9 cellular contexts compared by ENCODE assay signal in genomic region chr20:58894652-58895051, GRCh38. TPM values are rescaled to one million over a fixed set of nuclear protein-coding genes. Genes with fewer than 3 reads are reported as not detected.
DNase-seq lines count a peak whose midpoint lies in the region; ATAC-seq and TF ChIP-seq lines count a peak whose summit lies in the region.
"Had no signal": no experiment of that assay in that cellular context is flagged by ENCODE, and none has a peak within 500 bp of the region (broad histone marks: within the 10 kb centered on the region; RNA-seq: fewer than 3 reads in every experiment).

No MANE protein-coding gene starts in this region.

- peak overlapping the region; percentile 67 for H3K27ac Mint-ChIP-seq in osteocyte (ENCODE audit: unreplicated experiment)

- no peaks in the 10 kb centered on the region for H3K27me3 Mint-ChIP-seq in osteocyte (ENCODE audit: unreplicated experiment)

- H3K36me3 ChIP-seq in DND-41 (ENCODE audit: insufficient read depth, low read length): peaks cover 59% of the 10 kb centered on the region
- H3K36me3 ChIP-seq in OCI-LY1 (ENCODE audit: insufficient read depth, low read length): peaks cover 47% of the 10 kb centered on the region; the same call in 1 of the 2 replicates
- H3K36me3 ChIP-seq in ectodermal cell (ENCODE audit: control insufficient read depth, insufficient read depth, low read length): peaks cover 3% of the 10 kb centered on the region

- H3K9me3 ChIP-seq in DND-41 (ENCODE audit: insufficient read depth, low read length, severe bottlenecking) (no peaks in the 10 kb centered on the region), OCI-LY1 (ENCODE audit: low read length) (no peaks in the 10 kb centered on the region), ectodermal cell (ENCODE audit: control insufficient read depth, low read length) (no peaks in the 10 kb centered on the region)

- DNase-seq in DND-41 (no peak), osteocyte (ENCODE audit: extremely low spot score, unreplicated experiment) (no peak), NCI-H446 (lab: John Stamatoyannopoulos, UW) (no peak), hippocampal formation (lab: John Stamatoyannopoulos, UW) (no peak)
- no peak for DNase-seq in NK-92 treated with Interleukin-12 subunit alpha and Interleukin-12 subunit beta, amount 100 ng/mL, for 24 hours (lab: John Stamatoyannopoulos, UW)
- DNase-seq: KG1 had no signal

- H3K79me2 ChIP-seq in DND-41 (ENCODE audit: insufficient read depth, low read length) (peaks cover 89% of the 10 kb centered on the region), OCI-LY1 (ENCODE audit: insufficient read depth, low read length) (peaks cover 75% of the 10 kb centered on the region)

- H3K27me3 ChIP-seq in DND-41 (ENCODE audit: insufficient read depth, low read length, poor library complexity) (no peaks in the 10 kb centered on the region), OCI-LY1 (ENCODE audit: insufficient read depth, low read length) (no peaks in the 10 kb centered on the region), ectodermal cell (ENCODE audit: control insufficient read depth, insufficient read depth, low read length, poor library complexity, severe bottlenecking) (peaks cover 4% of the 10 kb centered on the region)

- H3K4me3 Mint-ChIP-seq in osteocyte (ENCODE audit: unreplicated experiment): peak overlapping the region; percentile 93

- no peaks in the 10 kb centered on the region for H3K9me2 ChIP-seq in OCI-LY1 (ENCODE audit: low read depth, low read length)

- H3K9ac ChIP-seq in DND-41 (ENCODE audit: low read depth, low read length) (peak overlapping the region; percentile 2; the same call in 1 of the 2 replicates), OCI-LY1 (ENCODE audit: low read length) (peak overlapping the region; percentile 84)

- H3K36me3 Mint-ChIP-seq in osteocyte (ENCODE audit: unreplicated experiment): peaks cover 17% of the 10 kb centered on the region

- H3K4me2 ChIP-seq in DND-41 (ENCODE audit: insufficient read depth, low read length) (peak overlapping the region; percentile 65; the same call in 1 of the 2 replicates), OCI-LY1 (ENCODE audit: low read length) (peak overlapping the region; percentile 86)

- peaks cover 8% of the 10 kb centered on the region; the same call in 1 of the 2 replicates for H3F3A ChIP-seq in OCI-LY1 (ENCODE audit: insufficient read depth, low read length)

- H3K4me1 Mint-ChIP-seq in osteocyte (ENCODE audit: unreplicated experiment): peaks cover 58% of the 10 kb centered on the region

- no peak for TF ChIP-seq CTCF in DND-41 (IDR thresholded peaks at IDR 0.05; ENCODE audit: borderline replicate concordance, extremely low read depth, low read length, poor library complexity, severe bottlenecking)
- TF ChIP-seq CTCF in OCI-LY1 (IDR thresholded peaks at IDR 0.05; ENCODE audit: low read length): no peak
- TF ChIP-seq CTCF in osteocyte (IDR thresholded peaks at IDR 0.05): no peak

- no peak for ATAC-seq in DND-41 (ENCODE audit: insufficient read depth, low read depth)
- no peak for ATAC-seq in HG02571 (IDR thresholded peaks at IDR 0.05; ENCODE audit: unreplicated experiment)

- H4K20me1 ChIP-seq in DND-41 (ENCODE audit: insufficient read depth, low read length) (peaks cover 71% of the 10 kb centered on the region), OCI-LY1 (ENCODE audit: insufficient read depth, low read length) (no peaks in the 10 kb centered on the region)

- no peak overlapping the region for H2AFZ ChIP-seq in DND-41 (ENCODE audit: low read depth, low read length)
- H2AFZ ChIP-seq in OCI-LY1 (ENCODE audit: low read length): no peak overlapping the region

- H3K4me1 ChIP-seq in DND-41 (ENCODE audit: insufficient read depth, low read length) (peaks cover 38% of the 10 kb centered on the region), OCI-LY1 (ENCODE audit: insufficient read depth, low read length, severe bottlenecking) (peaks cover 70% of the 10 kb centered on the region), ectodermal cell (ENCODE audit: control insufficient read depth, insufficient read depth, low read length) (peaks cover 64% of the 10 kb centered on the region)

- peak overlapping the region; percentile 12; the same call in 1 of the 2 replicates for H3K27ac ChIP-seq in DND-41 (ENCODE audit: low read length)
- peak overlapping the region; percentile 90 for H3K27ac ChIP-seq in OCI-LY1 (ENCODE audit: low read depth, low read length, poor library complexity, severe bottlenecking)
- no peak overlapping the region for H3K27ac ChIP-seq in ectodermal cell (ENCODE audit: insufficient read depth, low read depth, low read length, poor library complexity, severe bottlenecking)

- H3K9me3 Mint-ChIP-seq in osteocyte (ENCODE audit: unreplicated experiment): no peaks in the 10 kb centered on the region

- no peak overlapping the region; a peak in 1 of 4 replicates for H3K4me3 ChIP-seq in DND-41 (ENCODE audit: low read depth in 1 of 2, low read length in 2 of 2)
- H3K4me3 ChIP-seq in OCI-LY1 (ENCODE audit: low read depth, low read length, poor library complexity, severe bottlenecking): peak overlapping the region; percentile 75
- H3K4me3 ChIP-seq in ectodermal cell (ENCODE audit: insufficient read depth, low read depth, low read length): peak overlapping the region; percentile 8

RNA-seq across cellular contexts. Expression of gene GNAS, which starts 42.1 kb away (rescaled TPM):
- polyA plus RNA-seq in ectodermal cell (2013, experiment 1 of 4): 1,487 TPM
- 1,411 TPM for polyA plus RNA-seq in ectodermal cell (2013, experiment 2 of 4)
- polyA plus RNA-seq in ectodermal cell (2013, experiment 3 of 4): 1,350 TPM
- polyA plus RNA-seq in ectodermal cell (2013, experiment 4 of 4): 1,464 TPM
- total RNA-seq in osteocyte: 1,150 and 1,173 TPM in 2 replicates

RNA-seq across cellular contexts. Expression of gene GNAS-AS1, which starts 44.0 kb away (rescaled TPM):
- 6.8 TPM for polyA plus RNA-seq in ectodermal cell (2013, experiment 1 of 4)
- polyA plus RNA-seq in ectodermal cell (2013, experiment 2 of 4): 10.7 TPM
- 6.1 TPM for polyA plus RNA-seq in ectodermal cell (2013, experiment 3 of 4)
- 7.3 TPM for polyA plus RNA-seq in ectodermal cell (2013, experiment 4 of 4)
- total RNA-seq in osteocyte: 1.5 and 2.0 TPM in 2 replicates

Comparison
In these comparisons a context has a peak if more than half of its experiments do, and no peak if none do; other contexts are left out.
1. H3K4me3 ChIP-seq: peak in OCI-LY1 (single experiment) and ectodermal cell (single experiment); none in DND-41 (0 of 2).